Comparison of ENCODE assay signal across 21 cellular contexts in the genomic region with DNA sequence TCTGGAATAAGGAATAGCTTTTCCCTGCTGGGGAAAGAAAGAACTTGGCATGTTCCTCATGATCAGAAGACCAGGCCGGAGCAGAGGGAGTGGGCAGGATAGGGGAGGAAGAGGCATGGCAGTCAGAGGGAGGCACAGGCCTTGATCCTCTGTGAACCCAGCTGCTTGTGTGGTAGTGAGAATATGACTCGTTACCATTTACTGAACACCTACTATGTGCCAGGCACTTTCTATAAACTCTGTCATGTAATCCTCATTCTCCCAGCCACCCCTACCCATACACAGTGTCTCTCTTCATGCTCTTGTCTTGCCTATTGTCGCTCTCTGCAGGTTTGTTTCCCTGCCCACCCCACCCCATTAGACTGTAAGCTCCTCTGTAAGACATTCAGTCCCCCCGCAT.
"Had no signal": no experiment of that assay in that cellular context is flagged by ENCODE, and none has a peak within 500 bp of the region (broad histone marks: within the 10 kb centered on the region; RNA-seq: fewer than 3 reads in every experiment).

No MANE protein-coding gene starts in this region.

- H3K27ac ChIP-seq: heart left ventricle, sigmoid colon, testis, upper lobe of left lung had no signal

- H3K27ac Mint-ChIP-seq: effector memory CD8-positive, alpha-beta T cell; memory B cell; naive thymus-derived CD4-positive, alpha-beta T cell; stimulated activated naive B cell treated with anti-CD40 and anti-IgM and Interleukin-4, amounts not matched to agents 10 μg/mL and 1 μg/mL and 100 μg/mL, for 72 hours had no signal

- H3K36me3 ChIP-seq: heart left ventricle, sigmoid colon, upper lobe of left lung had no signal

- ATAC-seq: effector memory CD8-positive, alpha-beta T cell; heart left ventricle; left cardiac atrium; naive thymus-derived CD4-positive, alpha-beta T cell; stimulated activated naive B cell treated with anti-CD40 and anti-IgM and Interleukin-4, amounts not matched to agents 10 μg/mL and 1 μg/mL and 100 μg/mL, for 72 hours had no signal

- H3K36me3 Mint-ChIP-seq: activated naive CD4-positive, alpha-beta T cell treated with anti-CD3 and anti-CD28 coated beads, Interleukin-2, amount 50 U/mL, for 24 hours; brain; memory B cell; naive thymus-derived CD4-positive, alpha-beta T cell; stimulated activated naive B cell treated with anti-CD40 and anti-IgM and Interleukin-4, amounts not matched to agents 10 μg/mL and 1 μg/mL and 100 μg/mL, for 72 hours had no signal

- H3K4me1 Mint-ChIP-seq: central memory CD8-positive, alpha-beta T cell had no signal

- DNase-seq: activated gamma-delta T cell treated with Interleukin-2 at 50 U/mL for 16 hours; activated T-cell treated with anti-CD3 and anti-CD28 coated beads, Interleukin-2, amount 50 U/mL, for 1 hour; aorta; effector memory CD8-positive, alpha-beta T cell; heart left ventricle; islet precursor cell; left cardiac atrium; naive thymus-derived CD4-positive, alpha-beta T cell; retina; sigmoid colon; stimulated activated CD4-positive, alpha-beta T cell treated with anti-CD3 and anti-CD28 coated beads, Interleukin-2, amount 100 ng/mL, for 48 hours; stimulated activated CD8-positive, alpha-beta memory T cell treated with anti-CD3 and anti-CD28 coated beads, Interleukin-4, amount 100 ng/mL, for 48 hours; stimulated activated naive B cell treated with anti-CD40 and anti-IgM and Interleukin-4, amounts not matched to agents 10 μg/mL and 1 μg/mL and 100 μg/mL, for 72 hours; T-helper 1 cell; testis; upper lobe of left lung had no signal

- H3K4me3 Mint-ChIP-seq: activated naive CD4-positive, alpha-beta T cell treated with anti-CD3 and anti-CD28 coated beads, Interleukin-2, amount 50 U/mL, for 24 hours; brain; central memory CD8-positive, alpha-beta T cell; effector memory CD8-positive, alpha-beta T cell; memory B cell; naive thymus-derived CD4-positive, alpha-beta T cell; neural crest cell; stimulated activated naive B cell treated with anti-CD40 and anti-IgM and Interleukin-4, amounts not matched to agents 10 μg/mL and 1 μg/mL and 100 μg/mL, for 72 hours had no signal

- H3K9me3 ChIP-seq: heart left ventricle, sigmoid colon, testis, upper lobe of left lung had no signal

- H3K4me3 ChIP-seq: heart left ventricle, sigmoid colon, testis, upper lobe of left lung had no signal

- H3K27me3 ChIP-seq: sigmoid colon, testis, upper lobe of left lung had no signal

- H3K9me3 Mint-ChIP-seq: activated naive CD4-positive, alpha-beta T cell treated with anti-CD3 and anti-CD28 coated beads, Interleukin-2, amount 50 U/mL, for 24 hours; central memory CD8-positive, alpha-beta T cell; effector memory CD8-positive, alpha-beta T cell; memory B cell; naive thymus-derived CD4-positive, alpha-beta T cell; neural crest cell; stimulated activated naive B cell treated with anti-CD40 and anti-IgM and Interleukin-4, amounts not matched to agents 10 μg/mL and 1 μg/mL and 100 μg/mL, for 72 hours had no signal
